In the genomic region with DNA sequence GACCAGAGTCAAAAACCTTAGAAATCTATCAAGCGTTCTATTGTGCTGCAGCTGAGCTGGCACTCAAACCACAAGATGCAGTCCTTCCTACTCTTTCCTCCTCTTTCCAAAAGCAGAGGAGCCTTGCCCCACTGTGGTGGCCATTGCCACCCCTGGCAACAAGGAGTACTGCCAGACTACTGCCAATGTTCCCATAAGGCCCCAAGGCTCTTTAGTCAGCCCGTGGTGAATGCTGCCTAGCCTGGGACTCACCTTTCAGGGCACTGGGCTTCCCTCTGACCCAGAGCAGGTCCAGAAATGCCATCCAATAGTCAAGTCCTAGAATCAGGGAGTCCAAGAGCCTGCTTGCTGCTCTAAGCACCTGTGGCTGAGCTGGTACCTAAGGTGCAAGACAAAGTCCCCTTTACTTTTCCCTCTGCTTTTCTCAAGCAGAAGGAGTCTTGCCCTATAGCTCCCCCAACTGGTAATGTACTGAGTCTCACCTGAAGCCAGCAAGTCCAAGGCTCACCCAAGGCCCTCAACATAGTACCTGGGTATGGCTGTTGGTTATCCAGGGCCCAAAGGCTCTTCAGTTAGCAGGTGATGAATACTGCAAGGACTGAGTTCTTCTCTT, we compare ENCODE assay signal across 11 cellular contexts.
DNase-seq lines count a peak whose midpoint lies in the region; ATAC-seq and TF ChIP-seq lines count a peak whose summit lies in the region.
"Had no signal": no experiment of that assay in that cellular context is flagged by ENCODE, and none has a peak within 500 bp of the region (broad histone marks: within the 10 kb centered on the region; RNA-seq: fewer than 3 reads in every experiment).

No MANE protein-coding gene starts in this region.

- no peak overlapping the region for H3K4me3 Mint-ChIP-seq in natural killer cell treated with Interleukin-12 subunit alpha and Interleukin-12 subunit beta and Interleukin-15 and Interleukin-18, amount 100 ng/mL, for 72 hours
- H3K4me3 Mint-ChIP-seq: IgD-negative memory B cell had no signal

- DNase-seq in NCI-H1417 (lab: John Stamatoyannopoulos, UW), result peak in 2 of 3 experiments; percentile 13 to 30
- DNase-seq in NCI-H1417 treated with DMSO at 0.1 percent for 48 hours (lab: John Stamatoyannopoulos, UW), result no peak
- peak; percentile 83 for DNase-seq in NCI-H748 (lab: John Stamatoyannopoulos, UW; ENCODE audit: unreplicated experiment)
- peak; percentile 30 to 52 for DNase-seq in fibroblast of lung (ENCODE audit: low read depth in 2 of 2)
- peak; percentile 48 for DNase-seq in renal cortical epithelial cell (ENCODE audit: low read depth)
- no peak for DNase-seq in stimulated activated CD4-positive, alpha-beta T cell treated with anti-CD3 and anti-CD28 coated beads, Interleukin-4, amount 100 ng/mL, for 1 hour
- DNase-seq in natural killer cell treated with Interleukin-12 subunit alpha and Interleukin-12 subunit beta and Interleukin-15 and Interleukin-18, amount 100 ng/mL, for 72 hours (ENCODE audit: low spot score), result no peak
- no peak for DNase-seq in stimulated activated naive CD4-positive, alpha-beta T cell (lab: John Stamatoyannopoulos, UW)
- DNase-seq: activated CD8-positive, alpha-beta memory T cell treated with anti-CD3 and anti-CD28 coated beads, Interleukin-2, amount 50 U/mL, for 48 hours; effector CD4-positive, alpha-beta T cell had no signal

- H3K4me1 Mint-ChIP-seq in natural killer cell treated with Interleukin-12 subunit alpha and Interleukin-12 subunit beta and Interleukin-15 and Interleukin-18, amount 100 ng/mL, for 72 hours (ENCODE audit: low read depth in 2 of 2), result no peaks in the 10 kb centered on the region
- H3K4me1 Mint-ChIP-seq: IgD-negative memory B cell had no signal

- H3K4me1 ChIP-seq in fibroblast of lung (ENCODE audit: control insufficient read depth, extremely low read depth, insufficient read depth, low read length), result no peaks in the 10 kb centered on the region

- TF ChIP-seq CTCF in fibroblast of lung (conservative IDR thresholded peaks at IDR 0.05 in 1 of 2, IDR thresholded peaks at IDR 0.05 in 1 of 2; ENCODE audit: low read depth in 1 of 2, low read length in 2 of 2), result peak in 1 of 2 donors; percentile 51

- no peaks in the 10 kb centered on the region for H3K36me3 ChIP-seq in fibroblast of lung (ENCODE audit: control insufficient read depth, insufficient read depth, low read length)

- H3K4me3 ChIP-seq in fibroblast of lung (replicated peaks in 1 of 4; ENCODE audit: control extremely low read depth in 1 of 4, insufficient read depth in 1 of 4, low read depth in 3 of 4, low read length in 4 of 4), result no peak overlapping the region

- H3K27me3 ChIP-seq in fibroblast of lung (ENCODE audit: control insufficient read depth, insufficient read depth, low read length), result no peaks in the 10 kb centered on the region

- H3K36me3 Mint-ChIP-seq in natural killer cell treated with Interleukin-12 subunit alpha and Interleukin-12 subunit beta and Interleukin-15 and Interleukin-18, amount 100 ng/mL, for 72 hours, result no peaks in the 10 kb centered on the region

- no peaks in the 10 kb centered on the region for H4K20me1 ChIP-seq in fibroblast of lung (ENCODE audit: control insufficient read depth, extremely low read depth, insufficient read depth, low read length)

- H3K9me3 Mint-ChIP-seq in natural killer cell treated with Interleukin-12 subunit alpha and Interleukin-12 subunit beta and Interleukin-15 and Interleukin-18, amount 100 ng/mL, for 72 hours, result peaks cover 6% of the 10 kb centered on the region

- H3K79me2 ChIP-seq in fibroblast of lung (ENCODE audit: control insufficient read depth, insufficient read depth, low read length), result no peaks in the 10 kb centered on the region

- H3K27ac ChIP-seq in fibroblast of lung (ENCODE audit: insufficient read depth, low read length), result no peak overlapping the region

- H3K27me3 Mint-ChIP-seq in natural killer cell treated with Interleukin-12 subunit alpha and Interleukin-12 subunit beta and Interleukin-15 and Interleukin-18, amount 100 ng/mL, for 72 hours, result no peaks in the 10 kb centered on the region
- H3K27me3 Mint-ChIP-seq: IgD-negative memory B cell had no signal

- no peak overlapping the region for H3K9ac ChIP-seq in fibroblast of lung (ENCODE audit: insufficient read depth, low read length)

- H3K27ac Mint-ChIP-seq in natural killer cell treated with Interleukin-12 subunit alpha and Interleukin-12 subunit beta and Interleukin-15 and Interleukin-18, amount 100 ng/mL, for 72 hours, result no peak overlapping the region
- H3K27ac Mint-ChIP-seq: IgD-negative memory B cell had no signal

- H3K4me2 ChIP-seq in fibroblast of lung (ENCODE audit: extremely low read depth, insufficient read depth, low read length), result no peak overlapping the region

- no peaks in the 10 kb centered on the region for H3K9me3 ChIP-seq in fibroblast of lung (ENCODE audit: control insufficient read depth, insufficient read depth, low read depth, low read length)

- no peak for ATAC-seq in natural killer cell treated with Interleukin-12 subunit alpha and Interleukin-12 subunit beta and Interleukin-15 and Interleukin-18, amount 100 ng/mL, for 72 hours

- H2AFZ ChIP-seq in fibroblast of lung (ENCODE audit: low read length), result no peak overlapping the region

Comparison
In these comparisons a context has a peak if more than half of its experiments do, and no peak if none do; other contexts are left out.
1. DNase-seq: peak in NCI-H1417 (2 of 3), NCI-H748 (single experiment), fibroblast of lung (2 of 2) and renal cortical epithelial cell (single experiment); none in NCI-H1417 treated with DMSO at 0.1 percent for 48 hours (single experiment), stimulated activated CD4-positive, alpha-beta T cell treated with anti-CD3 and anti-CD28 coated beads, Interleukin-4, amount 100 ng/mL, for 1 hour (single experiment), natural killer cell treated with Interleukin-12 subunit alpha and Interleukin-12 subunit beta and Interleukin-15 and Interleukin-18, amount 100 ng/mL, for 72 hours (single experiment) and stimulated activated naive CD4-positive, alpha-beta T cell (0 of 6).